19 cellular contexts compared by ENCODE assay signal in genomic region chr2:129777757-129778607, GRCh38.
"Had no signal": no experiment of that assay in that cellular context is flagged by ENCODE, and none has a peak within 500 bp of the region (broad histone marks: within the 10 kb centered on the region; RNA-seq: fewer than 3 reads in every experiment).

No MANE protein-coding gene starts in this region.

- H3K4me3 Mint-ChIP-seq: activated B cell treated with CpG ODN at 0.5 μM for 24 hours; activated CD4-positive, alpha-beta T cell treated with anti-CD3 and anti-CD28 coated beads for 36 hours; activated naive CD4-positive, alpha-beta T cell treated with anti-CD3 and anti-CD28 coated beads, Interleukin-2, amount 10 ng/mL, durations not matched to agents 7 days and 5 days; stimulated activated memory B cell treated with anti-CD40 and anti-IgM and Interleukin-4, amounts not matched to agents 10 μg/mL and 1 μg/mL and 100 μg/mL, for 72 hours; T-helper 1 cell treated with Interleukin-12 subunit alpha and Interleukin-12 subunit beta and Interleukin-4 antibody, amounts not matched to agents 30 μg/mL and 1 μg/mL, for 36 hours had no signal

- H3K4me3 ChIP-seq: sigmoid colon, smooth muscle cell, transverse colon, uterus had no signal

- H3K9me3 Mint-ChIP-seq: activated B cell treated with CpG ODN at 0.5 μM for 24 hours; activated naive CD4-positive, alpha-beta T cell treated with anti-CD3 and anti-CD28 coated beads, Interleukin-2, amount 10 ng/mL, durations not matched to agents 7 days and 5 days; T-helper 1 cell treated with Interleukin-12 subunit alpha and Interleukin-12 subunit beta and Interleukin-4 antibody, amounts not matched to agents 30 μg/mL and 1 μg/mL, for 36 hours had no signal

- H3K27me3 ChIP-seq: sigmoid colon, transverse colon, uterus had no signal

- DNase-seq: activated B cell treated with CpG ODN at 0.5 μM for 24 hours; activated CD4-positive, alpha-beta T cell treated with anti-CD3 and anti-CD28 coated beads for 36 hours; activated CD4-positive, alpha-beta T cell treated with anti-CD3 and anti-CD28 coated beads, Interleukin-2, amount 50 U/mL, for 4 hours; activated effector memory CD4-positive, alpha-beta T cell treated with anti-CD3 and anti-CD28 coated beads, Interleukin-2, amount 50 U/mL, for 16 hours; activated naive CD4-positive, alpha-beta T cell treated with anti-CD3 and anti-CD28 coated beads, Interleukin-2, amount 10 ng/mL, durations not matched to agents 7 days and 5 days; activated T-cell treated with anti-CD3 and anti-CD28 coated beads for 4 hours; amygdala; effector CD4-positive, alpha-beta T cell; hippocampal formation; nucleus accumbens; sigmoid colon; stimulated activated CD4-positive, alpha-beta T cell treated with anti-CD3 and anti-CD28 coated beads, Interleukin-15, amount 100 ng/mL, for 24 hours; T1000; transverse colon; uterus had no signal

- H3K4me1 Mint-ChIP-seq: activated B cell treated with CpG ODN at 0.5 μM for 24 hours; activated CD4-positive, alpha-beta T cell treated with anti-CD3 and anti-CD28 coated beads for 36 hours; activated naive CD4-positive, alpha-beta T cell treated with anti-CD3 and anti-CD28 coated beads, Interleukin-2, amount 10 ng/mL, durations not matched to agents 7 days and 5 days; stimulated activated memory B cell treated with anti-CD40 and anti-IgM and Interleukin-4, amounts not matched to agents 10 μg/mL and 1 μg/mL and 100 μg/mL, for 72 hours had no signal

- H3K4me2 ChIP-seq: smooth muscle cell had no signal

- H3K27ac Mint-ChIP-seq: activated B cell treated with CpG ODN at 0.5 μM for 24 hours; activated CD4-positive, alpha-beta T cell treated with anti-CD3 and anti-CD28 coated beads for 36 hours; activated naive CD4-positive, alpha-beta T cell treated with anti-CD3 and anti-CD28 coated beads, Interleukin-2, amount 10 ng/mL, durations not matched to agents 7 days and 5 days; stimulated activated memory B cell treated with anti-CD40 and anti-IgM and Interleukin-4, amounts not matched to agents 10 μg/mL and 1 μg/mL and 100 μg/mL, for 72 hours; T-helper 1 cell treated with Interleukin-12 subunit alpha and Interleukin-12 subunit beta and Interleukin-4 antibody, amounts not matched to agents 30 μg/mL and 1 μg/mL, for 36 hours had no signal

- H3K36me3 Mint-ChIP-seq: activated naive CD4-positive, alpha-beta T cell treated with anti-CD3 and anti-CD28 coated beads, Interleukin-2, amount 10 ng/mL, durations not matched to agents 7 days and 5 days; stimulated activated memory B cell treated with anti-CD40 and anti-IgM and Interleukin-4, amounts not matched to agents 10 μg/mL and 1 μg/mL and 100 μg/mL, for 72 hours had no signal

- H3K27ac ChIP-seq: sigmoid colon, transverse colon, uterus had no signal

- H3K9me3 ChIP-seq: sigmoid colon, transverse colon, uterus had no signal

- H3K36me3 ChIP-seq: sigmoid colon, transverse colon, uterus had no signal

- H3K4me1 ChIP-seq: transverse colon, uterus had no signal

- ATAC-seq: activated CD4-positive, alpha-beta T cell treated with anti-CD3 and anti-CD28 coated beads for 36 hours; esophagus mucosa; stimulated activated memory B cell treated with anti-CD40 and anti-IgM and Interleukin-4, amounts not matched to agents 10 μg/mL and 1 μg/mL and 100 μg/mL, for 72 hours had no signal
